Comparison of ENCODE assay signal across 8 cellular contexts in genomic region chr3:100089802-100090668, GRCh38. TPM values are rescaled to one million over a fixed set of nuclear protein-coding genes. Genes with fewer than 3 reads are reported as not detected.
DNase-seq lines count a peak whose midpoint lies in the region; ATAC-seq and TF ChIP-seq lines count a peak whose summit lies in the region.

No MANE protein-coding gene starts in this region.

- CTCF ChIA-PET in activated CD8-positive, alpha-beta T cell treated with anti-CD3 and anti-CD28 coated beads, Interleukin-2, amount 10 ng/mL, durations not matched to agents 7 days and 5 days (lab: Charles Lee) = interaction anchor here (0.7 to 4.4 kb wide), 27 partner anchors 9 to 258 kb away, joined by 3 to 84 read pairs (median 4); no protein-coding TSS in a partner anchor

- no peak overlapping the region for H3K4me3 Mint-ChIP-seq in activated CD8-positive, alpha-beta T cell treated with anti-CD3 and anti-CD28 coated beads, Interleukin-2, amount 10 ng/mL, durations not matched to agents 7 days and 5 days
- H3K4me3 Mint-ChIP-seq in immature natural killer cell = no peak overlapping the region

- H3K9me3 Mint-ChIP-seq in activated CD8-positive, alpha-beta T cell treated with anti-CD3 and anti-CD28 coated beads, Interleukin-2, amount 10 ng/mL, durations not matched to agents 7 days and 5 days (ENCODE audit: insufficient read depth) = peaks cover 4% of the 10 kb centered on the region
- H3K9me3 Mint-ChIP-seq in immature natural killer cell = no peaks in the 10 kb centered on the region

- peaks cover 3% of the 10 kb centered on the region for H3K27me3 Mint-ChIP-seq in activated CD8-positive, alpha-beta T cell treated with anti-CD3 and anti-CD28 coated beads, Interleukin-2, amount 10 ng/mL, durations not matched to agents 7 days and 5 days (ENCODE audit: low read depth)
- H3K27me3 Mint-ChIP-seq in immature natural killer cell (ENCODE audit: low read depth in 3 of 3) = peaks cover 0 to 2% (median 0%) of the 10 kb centered on the region in 3 donors

- DNase-seq in GM13977 (ENCODE audit: low spot score) (peak; percentile 21), H4 (ENCODE audit: low spot score) (peak; percentile 58), iris pigment epithelial cell (ENCODE audit: low read depth) (peak; percentile 83), NCI-H2171 (lab: John Stamatoyannopoulos, UW) (no peak), NCI-H1930 (lab: John Stamatoyannopoulos, UW) (no peak), immature natural killer cell (no peak)
- DNase-seq in activated CD8-positive, alpha-beta T cell treated with anti-CD3 and anti-CD28 coated beads, Interleukin-2, amount 10 ng/mL, durations not matched to agents 7 days and 5 days = peak; percentile 56

- H3K36me3 Mint-ChIP-seq in activated CD8-positive, alpha-beta T cell treated with anti-CD3 and anti-CD28 coated beads, Interleukin-2, amount 10 ng/mL, durations not matched to agents 7 days and 5 days (ENCODE audit: low read depth) = peaks cover 35% of the 10 kb centered on the region
- no peaks in the 10 kb centered on the region for H3K36me3 Mint-ChIP-seq in immature natural killer cell

- ATAC-seq in activated CD8-positive, alpha-beta T cell treated with anti-CD3 and anti-CD28 coated beads, Interleukin-2, amount 10 ng/mL, durations not matched to agents 7 days and 5 days = peak; percentile 84

- H3K27ac Mint-ChIP-seq in activated CD8-positive, alpha-beta T cell treated with anti-CD3 and anti-CD28 coated beads, Interleukin-2, amount 10 ng/mL, durations not matched to agents 7 days and 5 days = peak overlapping the region; percentile 43
- no peak overlapping the region for H3K27ac Mint-ChIP-seq in immature natural killer cell

- peak; percentile 39 for TF ChIP-seq CTCF in GM13977 (IDR thresholded peaks at IDR 0.05; ENCODE audit: extremely low read depth, insufficient read depth, missing control alignments)

- in situ Hi-C loops in GM13977 (cut with MboI; ENCODE audit: low pct_unique_long_range_greater_than_20kb, low sequenced_read_pairs, unreplicated experiment) = no loop called here

- POLR2A ChIA-PET in activated CD8-positive, alpha-beta T cell treated with anti-CD3 and anti-CD28 coated beads, Interleukin-2, amount 10 ng/mL, durations not matched to agents 7 days and 5 days (lab: Charles Lee) = interaction anchor here (1.0 to 2.4 kb wide), 2 partner anchors 16 to 22 kb away, joined by 5 to 10 read pairs; no protein-coding TSS in a partner anchor

- H3K4me1 Mint-ChIP-seq in activated CD8-positive, alpha-beta T cell treated with anti-CD3 and anti-CD28 coated beads, Interleukin-2, amount 10 ng/mL, durations not matched to agents 7 days and 5 days (ENCODE audit: low read depth) = peaks cover 61% of the 10 kb centered on the region
- peaks cover 6 to 11% of the 10 kb centered on the region in 2 donors for H3K4me1 Mint-ChIP-seq in immature natural killer cell

- no peak for TF ChIP-seq EP300 in Ishikawa (IDR thresholded peaks at IDR 0.05; ENCODE audit: borderline replicate concordance)

- peak; percentile 16; the same call in 1 of the 2 replicates for TF ChIP-seq RAD21 in Ishikawa (IDR thresholded peaks at IDR 0.05; ENCODE audit: low read depth)

TF ChIP-seq in Ishikawa, 13 proteins besides CTCF, POLR2A, EP300 and RAD21:
- no peak for TF ChIP-seq ZBTB7A (IDR thresholded peaks at IDR 0.05; ENCODE audit: low read depth)
- TF ChIP-seq FOXM1 (IDR thresholded peaks at IDR 0.05; ENCODE audit: borderline replicate concordance, low read depth) = no peak
- TF ChIP-seq CREB1 (IDR thresholded peaks at IDR 0.05; ENCODE audit: low read depth) = no peak
- TF ChIP-seq CEBPB (IDR thresholded peaks at IDR 0.05) = no peak
- TF ChIP-seq YY1 (IDR thresholded peaks at IDR 0.05; ENCODE audit: low read depth) = no peak
- TF ChIP-seq EGR1 (IDR thresholded peaks at IDR 0.05) = no peak
- TF ChIP-seq USF1 (IDR thresholded peaks at IDR 0.05) = no peak
- TF ChIP-seq TAF1 (IDR thresholded peaks at IDR 0.05; ENCODE audit: low read depth) = no peak
- TF ChIP-seq TEAD4 (IDR thresholded peaks at IDR 0.05) = no peak
- TF ChIP-seq TCF12 (IDR thresholded peaks at IDR 0.05; ENCODE audit: low read depth) = no peak
- no peak for TF ChIP-seq NFIC (IDR thresholded peaks at IDR 0.05)
TF ChIP-seq in Ishikawa: peak in this region for 0.

RNA-seq across cellular contexts. Expression of gene FILIP1L, which starts 24.3 kb away (rescaled TPM):
- total RNA-seq in H4 (2014; rRNA removed; shearing (Covaris generic)) = 30.0 and 37.8 TPM in 2 replicates
- total RNA-seq in activated CD8-positive, alpha-beta T cell treated with anti-CD3 and anti-CD28 coated beads, Interleukin-2, amount 10 ng/mL, durations not matched to agents 7 days and 5 days = 1 to 10 TPM; 1.5 to 1.7 TPM
- under 1 TPM in 1 of 3 donors, not detected in 2; 0.09 TPM for polyA plus RNA-seq in immature natural killer cell

Comparison
In these comparisons a context has a peak if more than half of its experiments do, and no peak if none do; other contexts are left out.
1. DNase-seq: peak in GM13977 (single experiment), H4 (single experiment), activated CD8-positive, alpha-beta T cell treated with anti-CD3 and anti-CD28 coated beads, Interleukin-2, amount 10 ng/mL, durations not matched to agents 7 days and 5 days (single experiment) and iris pigment epithelial cell (single experiment); none in NCI-H2171 (single experiment), NCI-H1930 (0 of 2) and immature natural killer cell (0 of 3).
2. RNA of gene FILIP1L, which starts 24.3 kb away (total RNA-seq): 30.0 to 37.8 TPM in H4; 1.5 to 1.7 TPM in activated CD8-positive, alpha-beta T cell treated with anti-CD3 and anti-CD28 coated beads, Interleukin-2, amount 10 ng/mL, durations not matched to agents 7 days and 5 days; every median in the first group is over 10 times any median in the second.